1 cellular context compared by ENCODE assay signal in the genomic region with DNA sequence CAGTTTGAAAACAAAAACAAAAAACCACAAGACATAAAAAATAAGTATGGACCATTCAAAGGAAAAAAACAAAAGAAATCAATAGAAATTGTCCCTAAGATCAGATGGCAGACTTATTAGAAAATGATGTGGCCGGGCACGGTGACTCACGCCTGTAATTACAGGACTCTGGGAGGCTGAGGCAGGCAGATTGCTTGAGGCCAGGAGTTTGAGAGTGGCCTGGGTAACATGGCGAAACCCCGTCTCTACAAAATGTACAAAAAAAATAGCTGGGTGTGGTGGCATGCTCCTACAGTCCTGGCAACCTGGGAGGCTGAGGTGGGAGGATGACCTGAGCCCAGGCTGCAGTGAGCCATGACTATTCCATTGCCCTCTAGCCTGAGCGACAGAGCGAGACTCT.
TF ChIP-seq lines count a peak whose summit lies in the region.

No MANE protein-coding gene starts in this region.

TF ChIP-seq in GM12878, 131 proteins besides CTCF, POLR2A, EP300 and RAD21:
- TF ChIP-seq REST (IDR thresholded peaks at IDR 0.05; ENCODE audit: low read depth, low read length) = no peak
- no peak for TF ChIP-seq YBX1 (IDR thresholded peaks at IDR 0.05)
